8 cellular contexts compared by ENCODE assay signal in the genomic region with DNA sequence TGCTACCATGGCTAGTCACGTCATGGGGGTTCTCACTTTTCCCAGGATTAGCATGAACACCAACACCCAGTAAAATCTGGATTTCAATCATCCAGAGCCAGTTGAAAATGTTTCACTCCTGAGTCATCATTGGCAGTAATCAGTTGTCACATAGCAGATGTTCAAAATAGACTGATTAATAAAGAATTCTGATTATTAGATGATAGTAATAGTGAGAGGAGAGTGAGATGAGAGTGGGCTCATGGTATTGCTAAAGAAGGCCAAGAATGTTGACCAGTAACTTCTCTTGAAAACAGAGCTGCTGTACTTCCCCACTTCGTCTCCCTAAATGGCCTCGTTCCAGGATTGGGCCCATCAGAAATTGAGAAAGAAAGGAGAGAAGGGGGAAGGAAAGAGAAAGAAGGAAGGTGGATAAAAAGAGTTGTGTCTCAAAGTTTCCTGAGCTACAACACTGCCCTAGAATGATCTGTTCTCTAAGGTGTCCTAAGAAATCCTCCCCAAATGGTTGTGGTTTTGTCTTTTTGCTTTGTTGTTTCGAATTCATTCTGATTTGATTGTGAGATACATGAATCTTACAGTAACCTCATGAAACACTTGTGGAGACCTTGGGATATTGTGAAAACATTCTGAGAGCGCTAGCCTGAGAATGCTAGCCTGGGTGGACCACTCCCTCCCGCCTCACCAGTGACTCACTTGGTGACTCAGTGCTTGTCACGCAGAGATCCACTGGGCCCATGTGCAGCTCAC.
DNase-seq lines count a peak whose midpoint lies in the region; ATAC-seq and TF ChIP-seq lines count a peak whose summit lies in the region.

No MANE protein-coding gene starts in this region.

- H3K4me1 Mint-ChIP-seq in CD14-positive monocyte (peaks cover 55% of the 10 kb centered on the region), endothelial cell (ENCODE audit: unreplicated experiment) (no peaks in the 10 kb centered on the region)

- peak overlapping the region; percentile 4 to 70 for H3K4me3 Mint-ChIP-seq in CD14-positive monocyte
- H3K4me3 Mint-ChIP-seq in endothelial cell (ENCODE audit: unreplicated experiment), result no peak overlapping the region

- H3K36me3 Mint-ChIP-seq in CD14-positive monocyte, result peaks cover 11 to 16% of the 10 kb centered on the region in 2 donors
- no peaks in the 10 kb centered on the region for H3K36me3 Mint-ChIP-seq in endothelial cell (ENCODE audit: low read depth, unreplicated experiment)

- DNase-seq in CD14-positive monocyte (ENCODE audit: low spot score) (peak; percentile 98), NCI-H69 (lab: John Stamatoyannopoulos, UW) (peak; percentile 15), activated T-helper 1 cell treated with Interleukin-2 at 50 U/mL for 16 hours (ENCODE audit: low read depth) (peak; percentile 37), Right ventricle myocardium superior (peak; percentile 43), endothelial cell (ENCODE audit: low spot score) (no peak), NCI-H1694 treated with DMSO at 0.1 percent for 48 hours (lab: John Stamatoyannopoulos, UW) (no peak), cerebellar cortex (ENCODE audit: low spot score) (no peak)
- DNase-seq in stimulated activated CD4-positive, alpha-beta T cell treated with anti-CD3 and anti-CD28 coated beads, Interleukin-2, amount 100 ng/mL, for 24 hours, result peak; percentile 84 to 87

- H3K9me3 Mint-ChIP-seq in CD14-positive monocyte (peaks cover 0 to 5% (median 0%) of the 10 kb centered on the region in 7 donors), endothelial cell (ENCODE audit: unreplicated experiment) (no peaks in the 10 kb centered on the region)

- H3K27ac Mint-ChIP-seq in CD14-positive monocyte, result peak overlapping the region; percentile 98 to 100 (median 100)
- H3K27ac Mint-ChIP-seq in endothelial cell (ENCODE audit: unreplicated experiment), result no peak overlapping the region

- peak; percentile 53 for ATAC-seq in Right ventricle myocardium superior (ENCODE audit: poor library complexity)

- intact Hi-C loops in CD14-positive monocyte (cut with micrococcal nuclease) (loop anchor here in 1 of 2 donors (2.0 to 5.0 kb wide), 2 partner anchors 15 to 319 kb away; no protein-coding TSS in a partner anchor), Right ventricle myocardium superior (cut with DNase I) (no loop called here)

- H3K27me3 Mint-ChIP-seq in CD14-positive monocyte (ENCODE audit: low read depth in 3 of 3) (peaks cover 0 to 5% (median 0%) of the 10 kb centered on the region in 3 donors), endothelial cell (ENCODE audit: unreplicated experiment) (no peaks in the 10 kb centered on the region)

- TF ChIP-seq CTCF in CD14-positive monocyte (IDR thresholded peaks at IDR 0.05), result no peak
- TF ChIP-seq CTCF in endothelial cell (IDR thresholded peaks at IDR 0.05; ENCODE audit: unreplicated experiment), result no peak

Comparison
In these comparisons a context has a peak if more than half of its experiments do, and no peak if none do; other contexts are left out.
1. DNase-seq: peak in CD14-positive monocyte (single experiment), NCI-H69 (single experiment), activated T-helper 1 cell treated with Interleukin-2 at 50 U/mL for 16 hours (single experiment), Right ventricle myocardium superior (single experiment) and stimulated activated CD4-positive, alpha-beta T cell treated with anti-CD3 and anti-CD28 coated beads, Interleukin-2, amount 100 ng/mL, for 24 hours (2 of 2); none in endothelial cell (single experiment), NCI-H1694 treated with DMSO at 0.1 percent for 48 hours (single experiment) and cerebellar cortex (single experiment).